ENCODE assay signal across 26 cellular contexts in genomic region chr4:126731062-126731461, GRCh38.
"Had no signal": no experiment of that assay in that cellular context is flagged by ENCODE, and none has a peak within 500 bp of the region (broad histone marks: within the 10 kb centered on the region; RNA-seq: fewer than 3 reads in every experiment).

No MANE protein-coding gene starts in this region.

- DNase-seq: colonic mucosa; cortex of kidney; effector CD8-positive, alpha-beta T cell; effector memory CD8-positive, alpha-beta T cell; endodermal cell; erythroblast; esophagus squamous epithelium; foreskin fibroblast; foreskin melanocyte; gastrocnemius medialis; glutamatergic neuron; head of caudate nucleus; heart right ventricle; hippocampal formation; left colon; left ventricle myocardium inferior; lower lobe of right lung; mesenchymal stem cell; mucosa of descending colon; naive B cell had no signal

- H3K27ac ChIP-seq: colonic mucosa, epithelial cell of prostate, esophagus squamous epithelium, gastrocnemius medialis, heart right ventricle, left ventricle myocardium inferior, lower lobe of right lung had no signal

- ATAC-seq: effector memory CD8-positive, alpha-beta T cell; esophagus mucosa; gastrocnemius medialis; left colon; left lobe of liver; lower lobe of right lung; mucosa of descending colon had no signal

- H3K4me1 ChIP-seq: colonic mucosa, esophagus squamous epithelium, gastrocnemius medialis, heart right ventricle, lower lobe of right lung had no signal

- FAIRE-seq: endometrium, islet of Langerhans, keratinocyte had no signal

- H3K4me3 ChIP-seq: colonic mucosa, esophagus squamous epithelium, gastrocnemius medialis, heart right ventricle, left ventricle myocardium inferior, lower lobe of right lung, mucosa of descending colon had no signal

- H3K36me3 ChIP-seq: colonic mucosa, esophagus squamous epithelium, gastrocnemius medialis, heart right ventricle, left ventricle myocardium inferior, lower lobe of right lung had no signal

- H3K9me3 ChIP-seq: colonic mucosa, esophagus squamous epithelium, gastrocnemius medialis, heart right ventricle, left ventricle myocardium inferior, lower lobe of right lung, mucosa of descending colon had no signal

- H3K27me3 ChIP-seq: colonic mucosa, esophagus squamous epithelium, gastrocnemius medialis, heart right ventricle had no signal
